9 cellular contexts compared by ENCODE assay signal in the genomic region with DNA sequence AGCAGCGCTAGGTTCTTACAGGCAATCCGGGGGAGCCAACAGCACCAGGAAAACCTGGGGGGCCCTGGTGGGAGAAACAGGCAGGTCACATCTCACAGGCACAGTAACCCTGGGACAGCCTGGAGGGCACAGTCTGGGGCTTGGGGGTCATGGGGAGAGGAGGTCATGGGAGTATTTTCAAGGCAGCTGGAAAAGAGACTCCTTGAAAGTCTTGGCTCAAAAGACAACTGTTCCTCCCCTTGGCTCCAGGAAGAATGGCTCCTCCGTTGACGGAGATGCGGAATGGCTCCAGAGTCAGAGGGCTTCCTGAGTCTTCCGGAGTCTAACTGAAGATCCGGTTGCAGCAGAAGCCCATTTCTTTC. TPM values are rescaled to one million over a fixed set of nuclear protein-coding genes. Genes with fewer than 3 reads are reported as not detected.
DNase-seq lines count a peak whose midpoint lies in the region; ATAC-seq and TF ChIP-seq lines count a peak whose summit lies in the region.
"Had no signal": no experiment of that assay in that cellular context is flagged by ENCODE, and none has a peak within 500 bp of the region (broad histone marks: within the 10 kb centered on the region; RNA-seq: fewer than 3 reads in every experiment).

No MANE protein-coding gene starts in this region.

- no peaks in the 10 kb centered on the region for H3F3A ChIP-seq in PC-3 (ENCODE audit: low read length, unreplicated experiment)

- no peak overlapping the region for H2BK120ac ChIP-seq in mesenchymal stem cell (ENCODE audit: low read depth, low read length)

- no peak overlapping the region for H4K8ac ChIP-seq in mesenchymal stem cell (ENCODE audit: low read length)

- H2AFZ ChIP-seq in PC-3 (ENCODE audit: low read length) (peak overlapping the region; percentile 70), mesenchymal stem cell (ENCODE audit: low read depth, low read length) (no peak overlapping the region)

- WGBS in mesenchymal stem cell = 92% methylated on average over 7 of the region's 7 CpGs

- H3K27me3 ChIP-seq in PC-3 (ENCODE audit: low read length) = no peaks in the 10 kb centered on the region
- no peaks in the 10 kb centered on the region for H3K27me3 ChIP-seq in mesenchymal stem cell (ENCODE audit: control insufficient read depth in 1 of 2, insufficient read depth in 1 of 2, low read length in 2 of 2)

- intact Hi-C loops in PC-3 (cut with micrococcal nuclease) = loop anchor here (1.0 to 2.0 kb wide), 2 partner anchors 45 to 90 kb away; no protein-coding TSS in a partner anchor

- no peaks in the 10 kb centered on the region for H3K9me2 ChIP-seq in PC-3 (replicated peaks; ENCODE audit: low read length)

- H3K79me1 ChIP-seq in mesenchymal stem cell (replicated peaks; ENCODE audit: low read length, poor library complexity, severe bottlenecking) = no peaks in the 10 kb centered on the region

- H3K9ac ChIP-seq in PC-3 (ENCODE audit: low read length) (peak overlapping the region; percentile 24), mesenchymal stem cell (ENCODE audit: low read length) (peak overlapping the region; percentile 15)

- no peaks in the 10 kb centered on the region for H3K36me3 ChIP-seq in PC-3 (ENCODE audit: low read depth, low read length)
- H3K36me3 ChIP-seq in mesenchymal stem cell (ENCODE audit: control insufficient read depth in 1 of 2, insufficient read depth in 2 of 2, low read depth in 1 of 2, low read length in 2 of 2) = peaks cover 24 to 75% of the 10 kb centered on the region in 2 experiments

- no peaks in the 10 kb centered on the region for H3K9me3 Mint-ChIP-seq in central memory CD8-positive, alpha-beta T cell
- H3K9me3 Mint-ChIP-seq in progenitor cell of endocrine pancreas (ENCODE audit: low read depth) = no peaks in the 10 kb centered on the region

- H3K4me1 Mint-ChIP-seq in central memory CD8-positive, alpha-beta T cell = peaks cover 7% of the 10 kb centered on the region
- H3K4me1 Mint-ChIP-seq in progenitor cell of endocrine pancreas (ENCODE audit: low read depth) = peaks cover 10% of the 10 kb centered on the region

- no peak overlapping the region for H2BK5ac ChIP-seq in mesenchymal stem cell (ENCODE audit: low read depth, low read length, poor library complexity, severe bottlenecking)

- H3K9me3 ChIP-seq in PC-3 (ENCODE audit: low read length) = no peaks in the 10 kb centered on the region
- no peaks in the 10 kb centered on the region for H3K9me3 ChIP-seq in mesenchymal stem cell (ENCODE audit: control insufficient read depth, low read length)

- no peak overlapping the region for H4K91ac ChIP-seq in mesenchymal stem cell (ENCODE audit: low read length)

- ATAC-seq in PC-3 (no peak), HG03460 (IDR thresholded peaks at IDR 0.05; ENCODE audit: unreplicated experiment) (no peak)
- ATAC-seq in central memory CD8-positive, alpha-beta T cell (replicated peaks; ENCODE audit: extremely low read depth, poor library complexity, severe bottlenecking) = no peak

- peaks cover 3% of the 10 kb centered on the region for H3K36me3 Mint-ChIP-seq in central memory CD8-positive, alpha-beta T cell (ENCODE audit: insufficient read depth)
- no peaks in the 10 kb centered on the region for H3K36me3 Mint-ChIP-seq in progenitor cell of endocrine pancreas (ENCODE audit: insufficient read depth)

- TSS peak; percentile 44 for BruUV-seq in PC-3 (replicated peaks; lab: Mats Ljungman, UMichigan)

- peak overlapping the region; percentile 64 for H3K4me3 Mint-ChIP-seq in central memory CD8-positive, alpha-beta T cell
- no peak overlapping the region for H3K4me3 Mint-ChIP-seq in progenitor cell of endocrine pancreas (ENCODE audit: low read depth)

- H2BK12ac ChIP-seq in mesenchymal stem cell (ENCODE audit: low read length in 2 of 2) = no peak overlapping the region

- H3K4me3 ChIP-seq in PC-3 (ENCODE audit: low read length) (peak overlapping the region; percentile 60), mesenchymal stem cell (ENCODE audit: insufficient read depth in 1 of 2, low read depth in 1 of 2, low read length in 2 of 2) (no peak overlapping the region), foreskin fibroblast (ENCODE audit: low read depth in 1 of 2, low read length in 2 of 2) (no peak overlapping the region)
- H3K4me3 ChIP-seq: lung had no signal

- H2BK15ac ChIP-seq in mesenchymal stem cell (ENCODE audit: low read depth, poor library complexity, severe bottlenecking) = no peak overlapping the region

- CTCF ChIA-PET in PC-3 (lab: Charles Lee) = interaction anchor here (1.3 kb wide), 1 partner anchor 34 kb away, joined by 5 read pairs; no protein-coding TSS in a partner anchor

- H3K27me3 Mint-ChIP-seq in central memory CD8-positive, alpha-beta T cell = peaks cover 48% of the 10 kb centered on the region
- H3K27me3 Mint-ChIP-seq in progenitor cell of endocrine pancreas = peaks cover 36% of the 10 kb centered on the region

- H3K27ac Mint-ChIP-seq in central memory CD8-positive, alpha-beta T cell (ENCODE audit: low read depth) = no peak overlapping the region
- no peak overlapping the region for H3K27ac Mint-ChIP-seq in progenitor cell of endocrine pancreas

- peaks cover 28% of the 10 kb centered on the region for H3K4me1 ChIP-seq in PC-3 (ENCODE audit: insufficient read depth, low read length)
- peaks cover 31% of the 10 kb centered on the region for H3K4me1 ChIP-seq in mesenchymal stem cell (ENCODE audit: control insufficient read depth, insufficient read depth, low read depth, low read length)

- H3K27ac ChIP-seq in PC-3 (ENCODE audit: low read length) = peak overlapping the region; percentile 43
- no peak overlapping the region for H3K27ac ChIP-seq in mesenchymal stem cell (ENCODE audit: low read length, poor library complexity, severe bottlenecking)
- peak overlapping the region; percentile 12 for H3K27ac ChIP-seq in substantia nigra (ENCODE audit: low read depth, low read length, poor library complexity, severe bottlenecking)

- no peak for TF ChIP-seq CTCF in PC-3 (conservative IDR thresholded peaks at IDR 0.05; ENCODE audit: low read depth, low read length)
- TF ChIP-seq CTCF in foreskin fibroblast (IDR thresholded peaks at IDR 0.05; ENCODE audit: low read depth, low read length) = no peak
- no peak for TF ChIP-seq CTCF in progenitor cell of endocrine pancreas (IDR thresholded peaks at IDR 0.05; ENCODE audit: unreplicated experiment)

- H3K14ac ChIP-seq in mesenchymal stem cell (ENCODE audit: low read length in 2 of 2) = peak overlapping the region in 1 of 2 experiments; percentile 7

- peak overlapping the region; percentile 86 for H3K4me2 ChIP-seq in PC-3 (ENCODE audit: low read length)
- no peak overlapping the region for H3K4me2 ChIP-seq in mesenchymal stem cell (ENCODE audit: low read length, poor library complexity, severe bottlenecking)

- no peak for DNase-seq in PC-3
- no peak for DNase-seq in central memory CD8-positive, alpha-beta T cell (ENCODE audit: low spot score in 2 of 2)
- no peak for DNase-seq in mesenchymal stem cell
- no peak for DNase-seq in substantia nigra (lab: John Stamatoyannopoulos, UW)
- no peak for DNase-seq in foreskin melanocyte
- no peak for DNase-seq in foreskin fibroblast
- no peak for DNase-seq in progenitor cell of endocrine pancreas (ENCODE audit: low spot score, unreplicated experiment)

- no peak overlapping the region for H3K23ac ChIP-seq in mesenchymal stem cell (ENCODE audit: low read length in 2 of 2)

- no peak overlapping the region for H3K4ac ChIP-seq in mesenchymal stem cell (ENCODE audit: low read depth in 1 of 2, low read length in 2 of 2)

- no peaks in the 10 kb centered on the region for H4K20me1 ChIP-seq in PC-3 (ENCODE audit: low read length)

- POLR2A ChIA-PET in PC-3 (lab: Charles Lee; ENCODE audit: unreplicated experiment) = no interaction called here

- no peak overlapping the region for H3K18ac ChIP-seq in mesenchymal stem cell (ENCODE audit: low read depth in 1 of 2, low read length in 2 of 2)

- H2AK5ac ChIP-seq in mesenchymal stem cell (ENCODE audit: low read length, severe bottlenecking) = no peak overlapping the region

- no peaks in the 10 kb centered on the region for H3K79me2 ChIP-seq in PC-3 (ENCODE audit: low read length)

RNA-seq across cellular contexts. Expression of a gene that starts 25.9 kb away (rescaled TPM):
- total RNA-seq in PC-3 (2014; rRNA removed) = 88.4 and 91.6 TPM in 2 replicates
- polyA plus RNA-seq in mesenchymal stem cell (2013, experiment 1 of 2) = 56.0 TPM
- 55.6 TPM for polyA plus RNA-seq in mesenchymal stem cell (2013, experiment 2 of 2)
- 39.1 and 42.8 TPM in 2 replicates for total RNA-seq in progenitor cell of endocrine pancreas

RNA-seq across cellular contexts. Expression of a gene that starts 33.3 kb away (rescaled TPM):
- total RNA-seq in PC-3 (2014; rRNA removed) (1.7 and 5.0 TPM in 2 replicates), progenitor cell of endocrine pancreas (0.67 and 2.1 TPM in 2 replicates)
- polyA plus RNA-seq in mesenchymal stem cell (2013, experiment 1 of 2) = 20.9 TPM
- polyA plus RNA-seq in mesenchymal stem cell (2013, experiment 2 of 2) = 18.3 TPM

RNA-seq across cellular contexts. Expression of a gene that starts 53.1 kb away (rescaled TPM):
- total RNA-seq in PC-3 (2014; rRNA removed) = not detected in 2 replicates
- not detected for polyA plus RNA-seq in mesenchymal stem cell (2013, experiment 1 of 2)
- polyA plus RNA-seq in mesenchymal stem cell (2013, experiment 2 of 2) = not detected
- not detected in 2 replicates for total RNA-seq in progenitor cell of endocrine pancreas
